Comparison of ENCODE assay signal across 10 cellular contexts in the genomic region with DNA sequence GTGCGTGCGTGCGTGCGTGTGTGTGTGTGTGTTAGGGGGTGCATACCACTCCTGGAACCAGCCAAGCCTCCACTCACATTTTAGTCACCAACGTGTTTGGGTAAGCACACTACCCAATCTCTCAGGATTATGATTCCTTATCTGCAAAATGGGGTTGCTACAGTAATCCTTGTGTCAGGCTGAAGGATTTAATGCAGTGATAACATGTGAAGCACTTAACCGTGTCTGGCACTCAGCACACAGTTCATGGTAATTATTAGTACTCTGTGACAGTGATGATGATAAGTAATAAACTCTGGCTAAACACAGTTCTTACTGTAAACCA. TPM values are rescaled to one million over a fixed set of nuclear protein-coding genes. Genes with fewer than 3 reads are reported as not detected.
DNase-seq lines count a peak whose midpoint lies in the region; ATAC-seq and TF ChIP-seq lines count a peak whose summit lies in the region.
"Had no signal": no experiment of that assay in that cellular context is flagged by ENCODE, and none has a peak within 500 bp of the region (broad histone marks: within the 10 kb centered on the region; RNA-seq: fewer than 3 reads in every experiment).

No MANE protein-coding gene starts in this region.

- peaks cover 14% of the 10 kb centered on the region for H3K36me3 Mint-ChIP-seq in brain
- H3K36me3 Mint-ChIP-seq in nephron (ENCODE audit: low read depth), result peaks cover 46% of the 10 kb centered on the region
- H3K36me3 Mint-ChIP-seq: CD4-positive, CD25-positive, alpha-beta regulatory T cell had no signal

- ATAC-seq in GM21528 (IDR thresholded peaks at IDR 0.05; ENCODE audit: low FRiP score, unreplicated experiment), result peak; percentile 6
- ATAC-seq in GM18909 (IDR thresholded peaks at IDR 0.05; ENCODE audit: poor library complexity, unreplicated experiment), result no peak

- H3K27me3 Mint-ChIP-seq in brain (no peaks in the 10 kb centered on the region), nephron (ENCODE audit: low read depth) (peaks cover 1% of the 10 kb centered on the region)

- no peaks in the 10 kb centered on the region for H3F3A ChIP-seq in MM.1S (ENCODE audit: insufficient read depth, low read length)

- no peaks in the 10 kb centered on the region for H3K79me2 ChIP-seq in MM.1S (ENCODE audit: low read length)

- no peaks in the 10 kb centered on the region for H3K27me3 ChIP-seq in MM.1S (replicated peaks; ENCODE audit: insufficient read depth, low read length)
- H3K27me3 ChIP-seq: MG63 had no signal

- H3K4me1 Mint-ChIP-seq in brain (peaks cover 13% of the 10 kb centered on the region), nephron (peaks cover 16% of the 10 kb centered on the region)

- no peaks in the 10 kb centered on the region for H4K20me1 ChIP-seq in MM.1S (ENCODE audit: insufficient read depth, low read length)

- H3K9ac ChIP-seq in MM.1S (ENCODE audit: low read length), result no peak overlapping the region

- peak overlapping the region in 4 of 5 experiments; percentile 81 to 89 (median 83) for H3K27ac Mint-ChIP-seq in brain
- peak overlapping the region; percentile 50 to 87 (median 83) for H3K27ac Mint-ChIP-seq in nephron

- no peak for DNase-seq in MM.1S
- DNase-seq in GM03348 (ENCODE audit: low spot score), result no peak
- DNase-seq in HPDE6-E6E7 (ENCODE audit: extremely low spot score), result no peak
- DNase-seq: DMS79 had no signal

- peak overlapping the region; percentile 17; the same call in 1 of the 2 replicates for H3K4me2 ChIP-seq in MM.1S (ENCODE audit: low read depth, low read length)

- no peak for TF ChIP-seq CTCF in MM.1S (IDR thresholded peaks at IDR 0.05; ENCODE audit: low read length)
- no peak for TF ChIP-seq CTCF in brain (conservative IDR thresholded peaks at IDR 0.05)
- TF ChIP-seq CTCF in nephron (IDR thresholded peaks at IDR 0.05; ENCODE audit: unreplicated experiment in 3 of 3), result no peak

- H3K4me3 Mint-ChIP-seq in brain (no peak overlapping the region), nephron (no peak overlapping the region)
- H3K4me3 Mint-ChIP-seq: CD4-positive, CD25-positive, alpha-beta regulatory T cell had no signal

- H3K9me3 Mint-ChIP-seq in brain, result no peaks in the 10 kb centered on the region
- H3K9me3 Mint-ChIP-seq in nephron, result no peaks in the 10 kb centered on the region
- H3K9me3 Mint-ChIP-seq: CD4-positive, CD25-positive, alpha-beta regulatory T cell had no signal

- no peak overlapping the region for H3K27ac ChIP-seq in MM.1S (ENCODE audit: low read length)

- H3K4me1 ChIP-seq in MM.1S (ENCODE audit: low read length), result peaks cover 4% of the 10 kb centered on the region

- no peak overlapping the region for H3K4me3 ChIP-seq in MM.1S (ENCODE audit: low read length)
- H3K4me3 ChIP-seq: MG63 had no signal

- no peaks in the 10 kb centered on the region for H3K9me2 ChIP-seq in MM.1S (replicated peaks; ENCODE audit: insufficient read depth, low read length)

- no peaks in the 10 kb centered on the region for H3K36me3 ChIP-seq in MM.1S (replicated peaks; ENCODE audit: insufficient read depth, low read length)

- peak overlapping the region; percentile 28; the same call in 1 of the 2 replicates for H2AFZ ChIP-seq in MM.1S (ENCODE audit: low read length)

- H3K9me3 ChIP-seq in MM.1S (replicated peaks; ENCODE audit: insufficient read depth, low read length), result no peaks in the 10 kb centered on the region
- H3K9me3 ChIP-seq: MG63 had no signal

RNA-seq across cellular contexts. Expression of gene CLDN22, which starts 57.3 kb away (rescaled TPM):
- polyA plus RNA-seq in brain (ENCODE audit: insufficient read depth, low read depth, low replicate concordance), result not detected
- polyA plus RNA-seq: CD4-positive, CD25-positive, alpha-beta regulatory T cell had no signal

RNA-seq across cellular contexts. Expression of gene CLDN24, which starts 59.5 kb away (rescaled TPM):
- not detected for polyA plus RNA-seq in brain (ENCODE audit: insufficient read depth, low read depth, low replicate concordance)
- polyA plus RNA-seq: CD4-positive, CD25-positive, alpha-beta regulatory T cell had no signal
